ENCODE assay signal across 17 cellular contexts in genomic region chr17:48605409-48605864, GRCh38. TPM values are rescaled to one million over a fixed set of nuclear protein-coding genes. Genes with fewer than 3 reads are reported as not detected.
DNase-seq lines count a peak whose midpoint lies in the region; ATAC-seq, FAIRE-seq and TF ChIP-seq lines count a peak whose summit lies in the region.
"Had no signal": no experiment of that assay in that cellular context is flagged by ENCODE, and none has a peak within 500 bp of the region (broad histone marks: within the 10 kb centered on the region; RNA-seq: fewer than 3 reads in every experiment).

No MANE protein-coding gene starts in this region.

- TF ChIP-seq CTCF in endothelial cell of umbilical vein (IDR thresholded peaks at IDR 0.05; ENCODE audit: extremely low read depth in 1 of 2, insufficient read depth in 1 of 2, low read depth in 1 of 2, low read length in 2 of 2): no peak
- TF ChIP-seq CTCF in progenitor cell of endocrine pancreas (IDR thresholded peaks at IDR 0.05; ENCODE audit: unreplicated experiment): no peak

- DNase-seq in ACHN (peak; percentile 17), MG63 (no peak), endothelial cell of umbilical vein (ENCODE audit: low read depth, low spot score) (no peak), progenitor cell of endocrine pancreas (ENCODE audit: low spot score, unreplicated experiment) (no peak), NCI-H187 treated with DMSO at 0.1 percent for 48 hours (lab: John Stamatoyannopoulos, UW) (no peak), putamen (ENCODE audit: low spot score) (no peak)
- DNase-seq: activated CD4-positive, alpha-beta T cell treated with anti-CD3 and anti-CD28 coated beads, Interleukin-2, amount 10 ng/mL, durations not matched to agents 7 days and 5 days; activated T-cell treated with anti-CD3 and anti-CD28 coated beads, Interleukin-2, amount 50 U/mL, for 1 hour; central memory CD4-positive, alpha-beta T cell; glutamatergic neuron had no signal

- TF ChIP-seq POLR2A in endothelial cell of umbilical vein (IDR thresholded peaks at IDR 0.05; ENCODE audit: low read depth, low read length): no peak

- H3K36me3 ChIP-seq in MG63: peaks cover 10% of the 10 kb centered on the region
- H3K36me3 ChIP-seq in endothelial cell of umbilical vein (ENCODE audit: control insufficient read depth in 2 of 2, extremely low read depth in 1 of 2, insufficient read depth in 2 of 2, low read length in 2 of 2): no peaks in the 10 kb centered on the region

- H3K27me3 Mint-ChIP-seq in progenitor cell of endocrine pancreas: peaks cover 94% of the 10 kb centered on the region

- H2AFZ ChIP-seq in endothelial cell of umbilical vein (ENCODE audit: low read depth, low read length): peak overlapping the region; percentile 77

- no peaks in the 10 kb centered on the region for H3K9me1 ChIP-seq in endothelial cell of umbilical vein (replicated peaks; ENCODE audit: control insufficient read depth, extremely low read depth, insufficient read depth, low read length)

- H4K20me1 ChIP-seq in endothelial cell of umbilical vein (replicated peaks; ENCODE audit: control insufficient read depth, extremely low read depth, insufficient read depth, low read length): no peaks in the 10 kb centered on the region

- BruUV-seq in endothelial cell of umbilical vein (replicated peaks; lab: Mats Ljungman, UMichigan): no TSS peak

- dilution Hi-C loops in endothelial cell of umbilical vein (cut with MboI; ENCODE audit: extremely low pct_ligation_motif_present, low sequenced_read_pairs): no loop called here

- no peak overlapping the region for H3K4me3 Mint-ChIP-seq in progenitor cell of endocrine pancreas (ENCODE audit: low read depth)
- H3K4me3 Mint-ChIP-seq: activated CD4-positive, alpha-beta T cell treated with anti-CD3 and anti-CD28 coated beads, Interleukin-2, amount 10 ng/mL, durations not matched to agents 7 days and 5 days had no signal

- POLR2A ChIA-PET in endothelial cell of umbilical vein (lab: Charles Lee): interaction anchor here (0.6 to 1.0 kb wide), 2 partner anchors 9 to 236 kb away, joined by 4 to 7 read pairs; partner anchors contain the start of gene HOXB8

- peaks cover 30% of the 10 kb centered on the region for H3K4me1 ChIP-seq in endothelial cell of umbilical vein (ENCODE audit: control insufficient read depth, extremely low read depth, insufficient read depth, low read length)

- peak overlapping the region; percentile 54 for H3K27ac ChIP-seq in endothelial cell of umbilical vein (ENCODE audit: insufficient read depth, low read depth, low read length)

- ATAC-seq in HG03025 (IDR thresholded peaks at IDR 0.05; ENCODE audit: low FRiP score, unreplicated experiment) (no peak), GM21515 (IDR thresholded peaks at IDR 0.05; ENCODE audit: unreplicated experiment) (no peak)
- ATAC-seq: activated naive CD4-positive, alpha-beta T cell treated with anti-CD3 and anti-CD28 coated beads, Interleukin-2, amount 50 U/mL, for 72 hours had no signal

- H3K4me2 ChIP-seq in endothelial cell of umbilical vein (ENCODE audit: insufficient read depth, low read length): peak overlapping the region; percentile 95

- H3K9me3 ChIP-seq in MG63: no peaks in the 10 kb centered on the region
- no peaks in the 10 kb centered on the region for H3K9me3 ChIP-seq in endothelial cell of umbilical vein (replicated peaks; ENCODE audit: control insufficient read depth, insufficient read depth, low read length)
- H3K9me3 ChIP-seq: SJSA1 had no signal

- H3K27me3 ChIP-seq in MG63 (no peaks in the 10 kb centered on the region), endothelial cell of umbilical vein (ENCODE audit: control insufficient read depth in 2 of 2, insufficient read depth in 2 of 2, low read length in 2 of 2) (no peaks in the 10 kb centered on the region)

- peak overlapping the region; percentile 79 for H3K4me3 ChIP-seq in MG63
- peak overlapping the region in 2 of 3 experiments; percentile 47 to 97 for H3K4me3 ChIP-seq in endothelial cell of umbilical vein (replicated peaks in 1 of 3; ENCODE audit: insufficient read depth in 1 of 3, low read depth in 1 of 3, low read length in 3 of 3)

- peak overlapping the region; percentile 14 for H3K27ac Mint-ChIP-seq in progenitor cell of endocrine pancreas
- H3K27ac Mint-ChIP-seq: activated CD4-positive, alpha-beta T cell treated with anti-CD3 and anti-CD28 coated beads, Interleukin-2, amount 10 ng/mL, durations not matched to agents 7 days and 5 days; activated naive CD4-positive, alpha-beta T cell treated with anti-CD3 and anti-CD28 coated beads, Interleukin-2, amount 50 U/mL, for 72 hours had no signal

- no peaks in the 10 kb centered on the region for H3K36me3 Mint-ChIP-seq in progenitor cell of endocrine pancreas (ENCODE audit: insufficient read depth)
- H3K36me3 Mint-ChIP-seq: activated naive CD4-positive, alpha-beta T cell treated with anti-CD3 and anti-CD28 coated beads, Interleukin-2, amount 50 U/mL, for 72 hours had no signal

- FAIRE-seq in endothelial cell of umbilical vein (lab: Jason Lieb, UNC): peak; percentile 65
- FAIRE-seq: D721Med, GM18507, islet of Langerhans had no signal

- CTCF ChIA-PET in endothelial cell of umbilical vein (lab: Charles Lee): interaction anchor here (2.0 kb wide), 1 partner anchor 580 kb away, joined by 4 read pairs; no protein-coding TSS in a partner anchor

- intact Hi-C loops in endothelial cell of umbilical vein (cut with micrococcal nuclease): no loop called here

- in situ Hi-C loops in ACHN (cut with HindIII; ENCODE audit: low pct_ligation_motif_present, low pct_unique_long_range_greater_than_20kb, low sequenced_read_pairs): no loop called here

- H3K4me1 Mint-ChIP-seq in progenitor cell of endocrine pancreas (ENCODE audit: low read depth): peaks cover 4% of the 10 kb centered on the region

- H3K9me3 Mint-ChIP-seq in progenitor cell of endocrine pancreas (ENCODE audit: low read depth): no peaks in the 10 kb centered on the region
- H3K9me3 Mint-ChIP-seq: activated CD4-positive, alpha-beta T cell treated with anti-CD3 and anti-CD28 coated beads, Interleukin-2, amount 10 ng/mL, durations not matched to agents 7 days and 5 days; activated naive CD4-positive, alpha-beta T cell treated with anti-CD3 and anti-CD28 coated beads, Interleukin-2, amount 50 U/mL, for 72 hours had no signal

- H3K79me2 ChIP-seq in endothelial cell of umbilical vein (ENCODE audit: control insufficient read depth, insufficient read depth, low read length): peaks cover 55% of the 10 kb centered on the region

- peak overlapping the region; percentile 87 for H3K9ac ChIP-seq in endothelial cell of umbilical vein (replicated peaks; ENCODE audit: extremely low read depth, insufficient read depth, low read length)

RNA-seq across cellular contexts. Expression of gene HOXB6, which starts 0.7 kb away (rescaled TPM):
- 7.0 and 7.7 TPM in 2 replicates for total RNA-seq in MG63 (2014; rRNA removed; shearing (Covaris generic); ENCODE audit: low replicate concordance)
- total RNA-seq in endothelial cell of umbilical vein (24.0 and 27.4 TPM in 2 replicates), progenitor cell of endocrine pancreas (0.96 and 3.1 TPM in 2 replicates)
- 8.8 and 10.0 TPM in 2 replicates for polyA plus RNA-seq in endothelial cell of umbilical vein
- polyA plus RNA-seq in endothelial cell of umbilical vein (2011; cell fraction: cytosol; rRNA removed): 4.3 and 6.1 TPM in 2 replicates
- 42.1 and 47.5 TPM in 2 replicates for polyA plus RNA-seq in endothelial cell of umbilical vein (2011; cell fraction: nucleus; rRNA removed)
- 12.4 and 13.8 TPM in 2 replicates for polyA plus RNA-seq in endothelial cell of umbilical vein (2012)
- 3.9 and 7.0 TPM in 2 replicates for polyA minus RNA-seq in endothelial cell of umbilical vein
- 2.8 TPM for polyA minus RNA-seq in endothelial cell of umbilical vein (2011; cell fraction: cytosol; rRNA and poly(A)+ RNA removed)
- 9.1 and 16.5 TPM in 2 replicates for polyA minus RNA-seq in endothelial cell of umbilical vein (2011; cell fraction: nucleus; rRNA and poly(A)+ RNA removed)
- total RNA-seq: activated CD4-positive, alpha-beta T cell treated with anti-CD3 and anti-CD28 coated beads, Interleukin-2, amount 10 ng/mL, durations not matched to agents 7 days and 5 days had no signal

RNA-seq across cellular contexts. Expression of gene HOXB7, which starts 5.4 kb away (rescaled TPM):
- total RNA-seq in MG63 (2014; rRNA removed; shearing (Covaris generic); ENCODE audit: low replicate concordance): 9.8 and 30.6 TPM in 2 replicates
- total RNA-seq in endothelial cell of umbilical vein (24.5 and 29.8 TPM in 2 replicates), progenitor cell of endocrine pancreas (0.55 and 1.5 TPM in 2 replicates)
- polyA plus RNA-seq in endothelial cell of umbilical vein: 23.5 and 24.2 TPM in 2 replicates
- polyA plus RNA-seq in endothelial cell of umbilical vein (2011; cell fraction: cytosol; rRNA removed): 18.2 and 21.3 TPM in 2 replicates
- polyA plus RNA-seq in endothelial cell of umbilical vein (2011; cell fraction: nucleus; rRNA removed): 5.5 and 6.9 TPM in 2 replicates
- 26.0 and 33.3 TPM in 2 replicates for polyA plus RNA-seq in endothelial cell of umbilical vein (2012)
- 8.2 and 9.4 TPM in 2 replicates for polyA minus RNA-seq in endothelial cell of umbilical vein
- 10.9 TPM for polyA minus RNA-seq in endothelial cell of umbilical vein (2011; cell fraction: cytosol; rRNA and poly(A)+ RNA removed)
- polyA minus RNA-seq in endothelial cell of umbilical vein (2011; cell fraction: nucleus; rRNA and poly(A)+ RNA removed): 1.3 and 1.5 TPM in 2 replicates

RNA-seq across cellular contexts. Expression of gene HOXB8, which starts 9.7 kb away (rescaled TPM):
- 3.8 and 4.8 TPM in 2 replicates for total RNA-seq in MG63 (2014; rRNA removed; shearing (Covaris generic); ENCODE audit: low replicate concordance)
- 1.7 and 2.0 TPM in 2 replicates for total RNA-seq in endothelial cell of umbilical vein
- 1.6 and 2.4 TPM in 2 replicates for polyA plus RNA-seq in endothelial cell of umbilical vein
- polyA plus RNA-seq in endothelial cell of umbilical vein (2011; cell fraction: cytosol; rRNA removed): 0.81 and 0.86 TPM in 2 replicates
- polyA plus RNA-seq in endothelial cell of umbilical vein (2011; cell fraction: nucleus; rRNA removed): 0.63 and 0.96 TPM in 2 replicates
- 3.4 and 3.6 TPM in 2 replicates for polyA plus RNA-seq in endothelial cell of umbilical vein (2012)
- 0.25 and 1.7 TPM in 2 replicates for polyA minus RNA-seq in endothelial cell of umbilical vein
- polyA minus RNA-seq in endothelial cell of umbilical vein (2011; cell fraction: cytosol; rRNA and poly(A)+ RNA removed): not detected
- polyA minus RNA-seq in endothelial cell of umbilical vein (2011; cell fraction: nucleus; rRNA and poly(A)+ RNA removed): 0.67 and 0.91 TPM in 2 replicates
- total RNA-seq in progenitor cell of endocrine pancreas: 1.1 and 3.7 TPM in 2 replicates
- total RNA-seq: activated CD4-positive, alpha-beta T cell treated with anti-CD3 and anti-CD28 coated beads, Interleukin-2, amount 10 ng/mL, durations not matched to agents 7 days and 5 days; activated naive CD4-positive, alpha-beta T cell treated with anti-CD3 and anti-CD28 coated beads, Interleukin-2, amount 50 U/mL, for 72 hours; SJSA1 had no signal

RNA-seq across cellular contexts. Expression of gene HOXB5, which starts 11.9 kb away (rescaled TPM):
- not detected in 2 replicates for total RNA-seq in MG63 (2014; rRNA removed; shearing (Covaris generic); ENCODE audit: low replicate concordance)
- total RNA-seq in endothelial cell of umbilical vein (7.3 and 8.5 TPM in 2 replicates), progenitor cell of endocrine pancreas (2.1 and 5.6 TPM in 2 replicates)
- polyA plus RNA-seq in endothelial cell of umbilical vein: 2.0 and 2.6 TPM in 2 replicates
- polyA plus RNA-seq in endothelial cell of umbilical vein (2011; cell fraction: cytosol; rRNA removed): 1.0 and 1.1 TPM in 2 replicates
- polyA plus RNA-seq in endothelial cell of umbilical vein (2011; cell fraction: nucleus; rRNA removed): 13.1 and 13.2 TPM in 2 replicates
- polyA plus RNA-seq in endothelial cell of umbilical vein (2012): 3.3 and 3.5 TPM in 2 replicates
- polyA minus RNA-seq in endothelial cell of umbilical vein: 0.57 and 0.58 TPM in 2 replicates
- 0.82 TPM for polyA minus RNA-seq in endothelial cell of umbilical vein (2011; cell fraction: cytosol; rRNA and poly(A)+ RNA removed)
- polyA minus RNA-seq in endothelial cell of umbilical vein (2011; cell fraction: nucleus; rRNA and poly(A)+ RNA removed): 2.5 and 2.6 TPM in 2 replicates
- total RNA-seq: activated CD4-positive, alpha-beta T cell treated with anti-CD3 and anti-CD28 coated beads, Interleukin-2, amount 10 ng/mL, durations not matched to agents 7 days and 5 days; activated naive CD4-positive, alpha-beta T cell treated with anti-CD3 and anti-CD28 coated beads, Interleukin-2, amount 50 U/mL, for 72 hours had no signal

RNA-seq across cellular contexts. Expression of gene HOXB3, which starts 15.4 kb away (rescaled TPM):
- total RNA-seq in MG63 (2014; rRNA removed; shearing (Covaris generic); ENCODE audit: low replicate concordance): 2.1 and 4.6 TPM in 2 replicates
- total RNA-seq in endothelial cell of umbilical vein: 45.0 and 56.6 TPM in 2 replicates
- 29.6 and 33.0 TPM in 2 replicates for polyA plus RNA-seq in endothelial cell of umbilical vein
- polyA plus RNA-seq in endothelial cell of umbilical vein (2011; cell fraction: cytosol; rRNA removed): 7.9 and 11.6 TPM in 2 replicates
- 81.4 and 85.1 TPM in 2 replicates for polyA plus RNA-seq in endothelial cell of umbilical vein (2011; cell fraction: nucleus; rRNA removed)
- polyA plus RNA-seq in endothelial cell of umbilical vein (2012): 19.0 and 19.8 TPM in 2 replicates
- 7.7 and 13.3 TPM in 2 replicates for polyA minus RNA-seq in endothelial cell of umbilical vein
- 1.3 TPM for polyA minus RNA-seq in endothelial cell of umbilical vein (2011; cell fraction: cytosol; rRNA and poly(A)+ RNA removed)
- polyA minus RNA-seq in endothelial cell of umbilical vein (2011; cell fraction: nucleus; rRNA and poly(A)+ RNA removed): 18.1 and 32.3 TPM in 2 replicates
- total RNA-seq in progenitor cell of endocrine pancreas: 19.4 and 32.1 TPM in 2 replicates
